ENCODE assay signal across 26 cellular contexts in genomic region chr18:31606265-31606664, GRCh38. TPM values are rescaled to one million over a fixed set of nuclear protein-coding genes. Genes with fewer than 3 reads are reported as not detected.
A peak's percentile ranks its signal among the peaks of the same experiment; 100 is the strongest.
DNase-seq lines count a peak whose midpoint lies in the region; ATAC-seq, FAIRE-seq and TF ChIP-seq lines count a peak whose summit lies in the region.
"Had no signal": no experiment of that assay in that cellular context is flagged by ENCODE, and none has a peak within 500 bp of the region (broad histone marks: within the 10 kb centered on the region; RNA-seq: fewer than 3 reads in every experiment).

No MANE protein-coding gene starts in this region.

- TF ChIP-seq CTCF in body of pancreas (IDR thresholded peaks at IDR 0.05) (no peak), HepG2 (CRISPR knock-in tag; IDR thresholded peaks at IDR 0.05) (no peak), pancreas (IDR thresholded peaks at IDR 0.05) (no peak), thyroid gland (IDR thresholded peaks at IDR 0.05) (no peak)

- intact Hi-C loops in body of pancreas (cut with DNase I): no loop called here
- intact Hi-C loops in HepG2 (cut with micrococcal nuclease; ENCODE audit: unreplicated experiment): loop anchor here (10.0 kb wide), 1 partner anchor 209 kb away; no protein-coding TSS in a partner anchor
- intact Hi-C loops in pancreas (cut with DNase I): no loop called here
- intact Hi-C loops in thyroid gland (cut with DNase I): no loop called here

- peak overlapping the region; percentile 56 for H3K4me2 ChIP-seq in HepG2 (ENCODE audit: low read depth, low read length)
- H3K4me2 ChIP-seq: A549, GM23338 had no signal

- CTCF ChIA-PET in HepG2 (lab: Yijun Ruan, JAX; ENCODE audit: low intra/inter-chr PET ratio, low total read pairs): no interaction called here

- TF ChIP-seq POLR2A in body of pancreas (IDR thresholded peaks at IDR 0.05) (no peak), HepG2 (IDR thresholded peaks at IDR 0.05; ENCODE audit: insufficient read depth in 1 of 2, low read depth in 2 of 2, low read length in 2 of 2) (no peak), thyroid gland (IDR thresholded peaks at IDR 0.05) (no peak)

- DNase-seq in body of pancreas (no peak), HepG2 (ENCODE audit: low spot score) (peak; percentile 89), pancreas (no peak), COR-L47 (lab: John Stamatoyannopoulos, UW) (no peak), thyroid gland (no peak), NCI-H2196 treated with DMSO at 0.1 percent for 48 hours (lab: John Stamatoyannopoulos, UW; ENCODE audit: unreplicated experiment) (no peak)
- DNase-seq: AML-193; Calu3; CD4-positive, alpha-beta memory T cell; DMS 273 treated with DMSO at 0.1 percent for 48 hours; DMS79; GDM1; HFFc6; KBM-7 had no signal

- no peaks in the 10 kb centered on the region for H4K20me1 ChIP-seq in HepG2 (ENCODE audit: insufficient read depth, low read length)

- no peaks in the 10 kb centered on the region for H3K27me3 ChIP-seq in body of pancreas
- no peaks in the 10 kb centered on the region for H3K27me3 ChIP-seq in HepG2 (ENCODE audit: control insufficient read depth in 1 of 2, insufficient read depth in 2 of 2, low read length in 2 of 2)
- H3K27me3 ChIP-seq in pancreas: no peaks in the 10 kb centered on the region
- H3K27me3 ChIP-seq in thyroid gland: no peaks in the 10 kb centered on the region

- H2AFZ ChIP-seq in HepG2 (ENCODE audit: low read length): no peak overlapping the region
- H2AFZ ChIP-seq: GM23338 had no signal

- 12 to 15% methylated on average over 2 of the region's 2 CpGs for WGBS in body of pancreas, 2 donors
- WGBS in HepG2 (ENCODE audit: low lambda C conversion rate): 2% methylated on average over 2 of the region's 2 CpGs
- 7 to 12% methylated on average over 2 of the region's 2 CpGs for WGBS in pancreas, 2 donors
- WGBS in thyroid gland, 2 donors: 88 to 91% methylated on average over 2 of the region's 2 CpGs

- TF ChIP-seq EP300 in HepG2 (IDR thresholded peaks at IDR 0.05; ENCODE audit: low read depth in 2 of 2, low read length in 2 of 2) (0 out of 4 replicates have a peak, but pooled peaks of 1 of the 2 experiments have one; percentile 8), HepG2 (CRISPR knock-in tag; IDR thresholded peaks at IDR 0.05; ENCODE audit: borderline replicate concordance) (no peak)

- no TSS peak for BruUV-seq in HepG2 (replicated peaks; lab: Mats Ljungman, UMichigan)

- POLR2A ChIA-PET in HepG2 (lab: Yijun Ruan, JAX): interaction anchor here (0.8 to 1.2 kb wide), 5 partner anchors 8 to 30 kb away, joined by 3 to 10 read pairs (median 5); partner anchors contain the start of gene TTR

- no peak for TF ChIP-seq RAD21 in HepG2 (CRISPR knock-in tag; IDR thresholded peaks at IDR 0.05)

- H3K4me1 ChIP-seq in body of pancreas (peaks cover 8% of the 10 kb centered on the region), HepG2 (ENCODE audit: insufficient read depth, low read length) (peaks cover 67% of the 10 kb centered on the region), pancreas (peaks cover 0 to 13% (median 0%) of the 10 kb centered on the region in 3 donors), thyroid gland (no peaks in the 10 kb centered on the region)
- H3K4me1 ChIP-seq: A549 had no signal

- no peaks in the 10 kb centered on the region for H3K36me3 ChIP-seq in body of pancreas (replicated peaks in 1 of 2; ENCODE audit: insufficient read depth in 1 of 2, low read depth in 2 of 2)
- no peaks in the 10 kb centered on the region for H3K36me3 ChIP-seq in HepG2 (replicated peaks in 1 of 2; ENCODE audit: control insufficient read depth in 1 of 2, insufficient read depth in 2 of 2, low read length in 2 of 2)
- no peaks in the 10 kb centered on the region for H3K36me3 ChIP-seq in pancreas
- H3K36me3 ChIP-seq in thyroid gland: no peaks in the 10 kb centered on the region

- H3K4me3 ChIP-seq in body of pancreas (no peak overlapping the region), HepG2 (replicated peaks in 1 of 3; ENCODE audit: insufficient read depth in 1 of 3, low read depth in 2 of 3, low read length in 3 of 3) (no peak overlapping the region; a peak in 1 of 6 replicates), pancreas (no peak overlapping the region), thyroid gland (replicated peaks in 1 of 3) (no peak overlapping the region)
- H3K4me3 ChIP-seq: A549, GM23338 had no signal

- in situ Hi-C loops in HepG2 (cut with HindIII; ENCODE audit: extremely low pct_ligation_motif_present, low pct_unique_long_range_greater_than_20kb): no loop called here

- H3K79me2 ChIP-seq in HepG2 (ENCODE audit: insufficient read depth, low read length): no peaks in the 10 kb centered on the region

- peak; percentile 53 for FAIRE-seq in islet of Langerhans (lab: Jason Lieb, UNC)
- peak; percentile 46 for FAIRE-seq in HepG2 (lab: Jason Lieb, UNC)
- no peak for FAIRE-seq in pancreas (lab: Jason Lieb, UNC)
- FAIRE-seq: A549, GM12892, GM18507, H54, HTR-8/SVneo had no signal

- ATAC-seq in body of pancreas (peak; percentile 59), HepG2 (peak; percentile 74), pancreas (peak; percentile 52 to 78 (median 70))
- ATAC-seq: A549, GM23338, HCT116 had no signal

- H3K9me3 ChIP-seq in body of pancreas (no peaks in the 10 kb centered on the region), HepG2 (ENCODE audit: low read length) (no peaks in the 10 kb centered on the region), pancreas (no peaks in the 10 kb centered on the region), thyroid gland (no peaks in the 10 kb centered on the region)
- H3K9me3 ChIP-seq: A549 had no signal

- H3K9ac ChIP-seq in HepG2 (ENCODE audit: insufficient read depth, low read depth, low read length): peak overlapping the region; percentile 24; the same call in 1 of the 2 replicates

- H3K27ac ChIP-seq in body of pancreas: no peak overlapping the region
- H3K27ac ChIP-seq in HepG2 (ENCODE audit: extremely low read length, insufficient read depth, low read length): peak overlapping the region; percentile 67
- no peak overlapping the region for H3K27ac ChIP-seq in pancreas
- no peak overlapping the region for H3K27ac ChIP-seq in thyroid gland
- H3K27ac ChIP-seq: A549 had no signal

TF ChIP-seq in HepG2, 621 proteins besides CTCF, POLR2A, EP300 and RAD21 (continues in another document):
- TF ChIP-seq ZUFSP (CRISPR knock-in tag; IDR thresholded peaks at IDR 0.05; ENCODE audit: borderline replicate concordance) (no peak), HNRNPH1 (optimal IDR thresholded peaks at IDR 0.05; ENCODE audit: low read depth, low read length) (no peak), SOX13 (IDR thresholded peaks at IDR 0.05) (no peak), SOX13 (CRISPR knock-in tag; conservative IDR thresholded peaks at IDR 0.05 in 1 of 2, IDR thresholded peaks at IDR 0.05 in 1 of 2) (peak in 1 of 2 experiments; percentile 58; a peak in 1 of 4 replicates), NCOR1 (IDR thresholded peaks at IDR 0.05; ENCODE audit: borderline replicate concordance, low read length) (peak; percentile 57; the same call in 1 of the 2 replicates)

RNA-seq across cellular contexts. Expression of gene TTR, which starts 14.6 kb away (rescaled TPM):
- total RNA-seq in body of pancreas (100 to 1,000 TPM; 145 to 352 TPM), HepG2 (2016; rRNA removed; fragmentation: Illumina TruSeq; extraction: Trizol) (42.2 and 91.3 TPM in 2 replicates), pancreas (100 to 1,000 TPM; 133 to 951 (median 228) TPM), thyroid gland (not detected)
- 32.4 and 39.4 TPM in 2 replicates for total RNA-seq in HepG2 (2016; cell fraction: cytosol; rRNA removed; fragmentation: Illumina TruSeq; extraction: Trizol; ENCODE audit: low read depth)
- 43.7 and 93.2 TPM in 2 replicates for total RNA-seq in HepG2 (2016; cell fraction: insoluble cytoplasmic fraction; rRNA removed; fragmentation: Illumina TruSeq; extraction: Trizol)
- total RNA-seq in HepG2 (2016; cell fraction: membrane; rRNA removed; fragmentation: Illumina TruSeq; extraction: Trizol): 21.6 and 22.8 TPM in 2 replicates
- total RNA-seq in HepG2 (2016; cell fraction: nucleus; rRNA removed; fragmentation: Illumina TruSeq; extraction: Trizol): 86.3 and 86.4 TPM in 2 replicates
- polyA plus RNA-seq in HepG2 (2011; rRNA removed) (496 and 510 TPM in 2 replicates), pancreas (1,000 to 10,000 TPM; 1,639 to 9,933 TPM)
- 553 and 814 TPM in 2 replicates for polyA plus RNA-seq in HepG2 (2011; cell fraction: cytosol; rRNA removed)
- polyA plus RNA-seq in HepG2 (2011; cell fraction: nucleus; rRNA removed): 104 and 171 TPM in 2 replicates
- polyA plus RNA-seq in HepG2 (2012): 275 and 517 TPM in 2 replicates
- 43.9 and 49.7 TPM in 2 replicates for polyA plus RNA-seq in HepG2 (2016; cell fraction: cytosol; fragmentation: Illumina TruSeq; extraction: Trizol; ENCODE audit: low read depth)
- 60.6 and 70.2 TPM in 2 replicates for polyA plus RNA-seq in HepG2 (2016; cell fraction: insoluble cytoplasmic fraction; fragmentation: Illumina TruSeq; extraction: Trizol; ENCODE audit: low read depth)
- polyA plus RNA-seq in HepG2 (2016; cell fraction: membrane; fragmentation: Illumina TruSeq; extraction: Trizol; ENCODE audit: low read depth): 22.7 and 27.7 TPM in 2 replicates
- 195 and 215 TPM in 2 replicates for polyA plus RNA-seq in HepG2 (2016; cell fraction: nucleus; fragmentation: Illumina TruSeq; extraction: Trizol; ENCODE audit: insufficient read depth, low read depth)
- polyA minus RNA-seq in HepG2 (2011; rRNA and poly(A)+ RNA removed; ENCODE audit: low replicate concordance): 563 TPM in 1 of 2 replicates, not detected in the other
- 185 and 329 TPM in 2 replicates for polyA minus RNA-seq in HepG2 (2011; cell fraction: cytosol; rRNA and poly(A)+ RNA removed)
- polyA minus RNA-seq in HepG2 (2011; cell fraction: nucleus; rRNA and poly(A)+ RNA removed): 160 and 198 TPM in 2 replicates
- total RNA-seq: CD4-positive, alpha-beta memory T cell; Daoy; GM23338; HFFc6 had no signal
- polyA plus RNA-seq: BJ; CD14-positive monocyte; CD4-positive, alpha-beta memory T cell; GM23338; IgD-negative memory B cell had no signal

Comparison
In these comparisons a context has a peak if more than half of its experiments do, and no peak if none do; other contexts are left out.
1. RNA of gene TTR, which starts 14.6 kb away (total RNA-seq): 145 to 352 TPM in body of pancreas, 133 to 951 TPM in pancreas and 21.6 to 93.2 TPM in HepG2; not detected in thyroid gland; every median in the first group is over 10 times any median in the second.
2. Peak in every context shown above with its lines, with median percentiles within 50 percentile points of each other: ATAC-seq.